17 cellular contexts compared by ENCODE assay signal in genomic region chr14:85058170-85058569, GRCh38.
"Had no signal": no experiment of that assay in that cellular context is flagged by ENCODE, and none has a peak within 500 bp of the region (broad histone marks: within the 10 kb centered on the region; RNA-seq: fewer than 3 reads in every experiment).

No MANE protein-coding gene starts in this region.

- H3K36me3 ChIP-seq: left lung, vagina had no signal

- H3K9me3 ChIP-seq: vagina had no signal

- ATAC-seq: activated CD8-positive, alpha-beta T cell treated with anti-CD3 and anti-CD28 coated beads, Interleukin-2, amount 10 ng/mL, durations not matched to agents 7 days and 5 days; left lung had no signal

- H3K27me3 ChIP-seq: left lung, vagina had no signal

- H3K4me3 ChIP-seq: left lung, vagina had no signal

- DNase-seq: activated CD4-positive, alpha-beta T cell treated with anti-CD3 and anti-CD28 coated beads, Interleukin-2, amount 10 ng/mL, durations not matched to agents 7 days and 5 days; activated CD4-positive, CD25-positive, alpha-beta regulatory T cell; activated CD8-positive, alpha-beta T cell treated with anti-CD3 and anti-CD28 coated beads, Interleukin-2, amount 10 ng/mL, durations not matched to agents 7 days and 5 days; activated naive CD4-positive, alpha-beta T cell treated with anti-CD3 and anti-CD28 coated beads for 36 hours; activated T-cell treated with anti-CD3 and anti-CD28 coated beads, Interleukin-2, amount 50 U/mL, for 24 hours; aorta; cerebellar nuclear complex; effector CD8-positive, alpha-beta T cell; hypothalamus; left lung; nephron progenitor cell; occipital lobe; stimulated activated CD4-positive, alpha-beta T cell treated with anti-CD3 and anti-CD28 coated beads, Interleukin-12 subunit alpha, Interleukin-12 subunit beta, amount 100 ng/mL, for 4 hours; stimulated activated CD4-positive, alpha-beta T cell treated with anti-CD3 and anti-CD28 coated beads, Interleukin-1b, Interleukin-23, amount 100 ng/mL, for 48 hours; T-helper 9 cell; trophoblast cell had no signal

- H3K27ac ChIP-seq: left lung, vagina had no signal

- H3K4me1 ChIP-seq: left lung, vagina had no signal
